Comparison of ENCODE assay signal across 8 cellular contexts in genomic region chr3:39808467-39809180, GRCh38. TPM values are rescaled to one million over a fixed set of nuclear protein-coding genes. Genes with fewer than 3 reads are reported as not detected.
A peak's percentile ranks its signal among the peaks of the same experiment; 100 is the strongest.
DNase-seq lines count a peak whose midpoint lies in the region; ATAC-seq and TF ChIP-seq lines count a peak whose summit lies in the region.

No MANE protein-coding gene starts in this region.

- H3K4me1 ChIP-seq in adrenal gland (replicated peaks in 1 of 2) (peaks cover 5 to 8% of the 10 kb centered on the region in 2 donors), spleen (peaks cover 3 to 30% (median 13%) of the 10 kb centered on the region in 6 donors)

- no peak overlapping the region for H3K27ac Mint-ChIP-seq in immature natural killer cell

- peaks cover 18 to 28% (median 23%) of the 10 kb centered on the region in 3 donors for H3K27me3 Mint-ChIP-seq in immature natural killer cell (ENCODE audit: low read depth in 3 of 3)

- TF ChIP-seq CTCF in adrenal gland (IDR thresholded peaks at IDR 0.05): no peak
- TF ChIP-seq CTCF in spleen (IDR thresholded peaks at IDR 0.05 in 8 of 11, conservative IDR thresholded peaks at IDR 0.05 in 3 of 11): no peak

- peaks cover 0 to 3% (median 0%) of the 10 kb centered on the region in 3 donors for H3K36me3 Mint-ChIP-seq in immature natural killer cell

- H3K27me3 ChIP-seq in adrenal gland (peaks cover 44% of the 10 kb centered on the region), spleen (replicated peaks in 1 of 7) (peaks cover 0 to 65% (median 16%) of the 10 kb centered on the region in 7 donors)

- H3K4me3 Mint-ChIP-seq in immature natural killer cell: peak overlapping the region; percentile 24 to 65 (median 40)

- peak overlapping the region in 1 of 5 donors; percentile 3 for H3K27ac ChIP-seq in adrenal gland
- H3K27ac ChIP-seq in spleen: peak overlapping the region in 4 of 8 donors; percentile 53 to 75 (median 63)

- WGBS in adrenal gland, 4 donors: 9 to 18% (median 15%) methylated on average over 24 to 26 of the region's 26 CpGs
- WGBS in spleen, 5 donors: 16 to 20% (median 18%) methylated on average over 25 to 26 of the region's 26 CpGs

- peaks cover 16 to 22% of the 10 kb centered on the region in 2 donors for H3K4me1 Mint-ChIP-seq in immature natural killer cell

- intact Hi-C loops in adrenal gland (cut with DNase I) (no loop called here), spleen (cut with DNase I; ENCODE audit: low total_unique reads) (no loop called here)

- TF ChIP-seq POLR2A in adrenal gland (IDR thresholded peaks at IDR 0.05): no peak
- no peak for TF ChIP-seq POLR2A in spleen (IDR thresholded peaks at IDR 0.05)

- ATAC-seq in HG03139 (IDR thresholded peaks at IDR 0.05; ENCODE audit: unreplicated experiment) (peak; percentile 18), GM21390 (IDR thresholded peaks at IDR 0.05; ENCODE audit: unreplicated experiment) (no peak)

- H3K9me3 ChIP-seq in adrenal gland (replicated peaks in 1 of 3) (no peaks in the 10 kb centered on the region), spleen (peaks cover 0 to 7% (median 4%) of the 10 kb centered on the region in 8 donors)

- in situ Hi-C loops in Caki2 (cut with HindIII; ENCODE audit: low pct_unique_long_range_greater_than_20kb, low sequenced_read_pairs): no loop called here

- peaks cover 0 to 16% (median 9%) of the 10 kb centered on the region in 6 donors for H3K9me3 Mint-ChIP-seq in immature natural killer cell

- H3K4me3 ChIP-seq in adrenal gland (peak overlapping the region in 1 of 4 donors; percentile 62), spleen (peak overlapping the region in 7 of 8 donors; percentile 4 to 73 (median 50))

- H3K36me3 ChIP-seq in adrenal gland (replicated peaks in 1 of 2): no peaks in the 10 kb centered on the region
- no peaks in the 10 kb centered on the region for H3K36me3 ChIP-seq in spleen

- DNase-seq in Caki2 (ENCODE audit: low read depth) (peak; percentile 23), adrenal gland (peak in 5 of 7 donors; percentile 8 to 32 (median 25)), immature natural killer cell (no peak), spleen (no peak), activated gamma-delta T cell (lab: John Stamatoyannopoulos, UW) (no peak), AG08396 (ENCODE audit: low spot score) (no peak)

RNA-seq across cellular contexts. Expression of gene MYRIP, which starts 0.8 kb away (rescaled TPM):
- 0.07 and 1.5 TPM in 2 replicates for total RNA-seq in Caki2 (2014; rRNA removed; shearing (Covaris generic); ENCODE audit: low replicate concordance)
- total RNA-seq in adrenal gland (1 to 10 TPM in 7 of 8 donors, under 1 TPM in 1; 0.24 to 4.8 (median 1.8) TPM), spleen (10 to 100 TPM; 15.6 to 35.2 (median 17.3) TPM)
- polyA plus RNA-seq in adrenal gland (1 to 10 TPM in 2 of 3 donors, under 1 TPM in 1; 0.93 to 1.3 (median 1.1) TPM), immature natural killer cell (under 1 TPM in 1 of 3 donors, not detected in 2; 0.06 TPM), spleen (1 to 10 TPM; 1.5 to 3.7 (median 1.8) TPM)

Comparison
In these comparisons a context has a peak if more than half of its experiments do, and no peak if none do; other contexts are left out.
1. DNase-seq: peak in Caki2 (single experiment) and adrenal gland (5 of 7); none in immature natural killer cell (0 of 3), spleen (single experiment), activated gamma-delta T cell (single experiment) and AG08396 (single experiment).